Comparison of ENCODE assay signal across 1 cellular context in genomic region chr19:7336321-7336973, GRCh38.
TF ChIP-seq lines count a peak whose summit lies in the region.

No MANE protein-coding gene starts in this region.

TF ChIP-seq in GM12878, 131 proteins besides CTCF, POLR2A, EP300 and RAD21:
- peak; percentile 47; the same call in 1 of the 2 replicates for TF ChIP-seq LARP7 (IDR thresholded peaks at IDR 0.05)
- 0 out of 2 replicates have a peak, but pooled peaks have one; percentile 14 for TF ChIP-seq SPI1 (IDR thresholded peaks at IDR 0.05; ENCODE audit: borderline replicate concordance, insufficient read depth, low read depth, low read length)
- 0 out of 2 replicates have a peak, but pooled peaks have one; percentile 5 for TF ChIP-seq BRCA1 (IDR thresholded peaks at IDR 0.05; ENCODE audit: low read depth, low read length)
- TF ChIP-seq PKNOX1 (IDR thresholded peaks at IDR 0.05) = peak; percentile 53; the same call in 1 of the 2 replicates
- TF ChIP-seq POLR2AphosphoS2 (IDR thresholded peaks at IDR 0.05; ENCODE audit: low read depth, low read length) = no peak
